8 cellular contexts compared by ENCODE assay signal in genomic region chr11:22193348-22194051, GRCh38. TPM values are rescaled to one million over a fixed set of nuclear protein-coding genes. Genes with fewer than 3 reads are reported as not detected.
DNase-seq lines count a peak whose midpoint lies in the region; ATAC-seq and TF ChIP-seq lines count a peak whose summit lies in the region.

No MANE protein-coding gene starts in this region.

- H2AK5ac ChIP-seq in mesendoderm (ENCODE audit: low read length): no peak overlapping the region

- peaks cover 11 to 17% of the 10 kb centered on the region in 2 donors for H3K4me1 ChIP-seq in duodenal mucosa (ENCODE audit: control insufficient read depth in 1 of 2, insufficient read depth in 2 of 2, low read length in 2 of 2)
- H3K4me1 ChIP-seq in mesendoderm (ENCODE audit: control insufficient read depth, low read depth, low read length): peaks cover 3% of the 10 kb centered on the region
- peaks cover 0 to 31% (median 10%) of the 10 kb centered on the region in 4 donors for H3K4me1 ChIP-seq in tibial artery

- H3K79me2 ChIP-seq in mesendoderm (ENCODE audit: control insufficient read depth, insufficient read depth, low read length): peaks cover 2% of the 10 kb centered on the region

- H2BK120ac ChIP-seq in mesendoderm (ENCODE audit: low read depth, low read length): no peak overlapping the region

- DNase-seq in GM10266 (ENCODE audit: extremely low spot score) (peak; percentile 25), NCI-H2029 (lab: John Stamatoyannopoulos, UW) (peak; percentile 31), mesendoderm (peak; percentile 83), tibial artery (peak; percentile 19 to 67), CD1c-positive myeloid dendritic cell (ENCODE audit: extremely low spot score) (no peak)

- H2BK15ac ChIP-seq in mesendoderm (replicated peaks; ENCODE audit: low read depth): no peak overlapping the region

- no peak overlapping the region for H3K18ac ChIP-seq in mesendoderm (ENCODE audit: low read length)

- no peak overlapping the region for H2BK5ac ChIP-seq in mesendoderm (ENCODE audit: low read length)

- no peak for TF ChIP-seq CTCF in GM10266 (IDR thresholded peaks at IDR 0.05; ENCODE audit: control insufficient read depth, insufficient read depth, low read depth, missing control alignments)
- no peak for TF ChIP-seq CTCF in tibial artery (IDR thresholded peaks at IDR 0.05)

- H3K56ac ChIP-seq in mesendoderm (ENCODE audit: low read length): peak overlapping the region; percentile 82

- no CpG with 5 or more reads among the region's 39 CpGs for WGBS in mesendoderm (ENCODE audit: extremely low coverage, insufficient coverage, low lambda C conversion rate)

- no peaks in the 10 kb centered on the region for H3K36me3 ChIP-seq in duodenal mucosa (ENCODE audit: control insufficient read depth in 1 of 2, insufficient read depth in 2 of 2, low read length in 2 of 2)
- H3K36me3 ChIP-seq in mesendoderm (ENCODE audit: control insufficient read depth, insufficient read depth, low read length): no peaks in the 10 kb centered on the region
- H3K36me3 ChIP-seq in tibial artery: no peaks in the 10 kb centered on the region

- no peak overlapping the region for H4K5ac ChIP-seq in mesendoderm (ENCODE audit: low read length)

- peak overlapping the region; percentile 87 to 89 for H3K4me3 ChIP-seq in duodenal mucosa (ENCODE audit: low read depth in 1 of 2, low read length in 2 of 2)
- peak overlapping the region; percentile 51 for H3K4me3 ChIP-seq in mesendoderm (ENCODE audit: low read length)
- peak overlapping the region; percentile 64 to 72 for H3K4me3 ChIP-seq in tibial artery

- H3K9ac ChIP-seq in duodenal mucosa (ENCODE audit: low read depth in 1 of 2, low read length in 2 of 2) (peak overlapping the region; percentile 77 to 81), mesendoderm (ENCODE audit: low read length) (peak overlapping the region; percentile 68)

- ATAC-seq in GM21619 (IDR thresholded peaks at IDR 0.05; ENCODE audit: unreplicated experiment) (peak; percentile 31), GM21526 (IDR thresholded peaks at IDR 0.05; ENCODE audit: low FRiP score, unreplicated experiment) (no peak)

- intact Hi-C loops in tibial artery (cut with DNase I; ENCODE audit: low total_unique reads): no loop called here

- H3K9me3 ChIP-seq in duodenal mucosa (ENCODE audit: control insufficient read depth in 1 of 2, low read length in 2 of 2) (no peaks in the 10 kb centered on the region), tibial artery (no peaks in the 10 kb centered on the region)

- no peak overlapping the region for H3K4ac ChIP-seq in mesendoderm (ENCODE audit: low read depth, low read length)

- H3K27ac ChIP-seq in duodenal mucosa (ENCODE audit: low read depth, low read length): no peak overlapping the region
- no peak overlapping the region for H3K27ac ChIP-seq in mesendoderm (ENCODE audit: low read depth, low read length)
- H3K27ac ChIP-seq in tibial artery: peak overlapping the region; percentile 56 to 78

- H3K27me3 ChIP-seq in duodenal mucosa (ENCODE audit: control insufficient read depth in 1 of 2, insufficient read depth in 2 of 2, low read length in 2 of 2) (peaks cover 0 to 8% of the 10 kb centered on the region in 2 donors), mesendoderm (ENCODE audit: insufficient read depth, low read length, poor library complexity) (no peaks in the 10 kb centered on the region), tibial artery (no peaks in the 10 kb centered on the region)

- no peak overlapping the region for H3K23ac ChIP-seq in mesendoderm (ENCODE audit: low read length)

- H3K4me2 ChIP-seq in mesendoderm (ENCODE audit: low read length): peak overlapping the region; percentile 63

- H4K8ac ChIP-seq in mesendoderm (ENCODE audit: low read depth, low read length): no peak overlapping the region

- H3K79me1 ChIP-seq in mesendoderm (ENCODE audit: low read length): no peaks in the 10 kb centered on the region

RNA-seq across cellular contexts. Expression of gene ANO5, which starts 0.6 kb away (rescaled TPM):
- polyA plus RNA-seq in mesendoderm (2013, experiment 1 of 2): 1.4 TPM
- polyA plus RNA-seq in mesendoderm (2013, experiment 2 of 2): 1.5 TPM

Comparison
In these comparisons a context has a peak if more than half of its experiments do, and no peak if none do; other contexts are left out.
1. H3K27ac ChIP-seq: peak in tibial artery (2 of 2); none in duodenal mucosa (single experiment) and mesendoderm (single experiment).
2. Peak in every context shown above with its lines, with median percentiles within 50 percentile points of each other: H3K4me3 ChIP-seq.